Comparison of ENCODE assay signal across 8 cellular contexts in genomic region chr2:26144953-26145680, GRCh38. TPM values are rescaled to one million over a fixed set of nuclear protein-coding genes. Genes with fewer than 3 reads are reported as not detected.
DNase-seq lines count a peak whose midpoint lies in the region; ATAC-seq and TF ChIP-seq lines count a peak whose summit lies in the region.

No MANE protein-coding gene starts in this region.

- H3K9me3 Mint-ChIP-seq in WTC11: no peaks in the 10 kb centered on the region

- ATAC-seq in WTC11 (peak; percentile 76), HG03439 (IDR thresholded peaks at IDR 0.05; ENCODE audit: unreplicated experiment) (no peak)

- peaks cover 4% of the 10 kb centered on the region for H3K4me1 Mint-ChIP-seq in WTC11

- peak; percentile 65 for TF ChIP-seq CTCF in WTC11 (IDR thresholded peaks at IDR 0.05)
- TF ChIP-seq CTCF in cardiac fibroblast (IDR thresholded peaks at IDR 0.05; ENCODE audit: low read depth, low read length): peak; percentile 65

- H3K27ac Mint-ChIP-seq in WTC11: no peak overlapping the region

- DNase-seq in NCI-H2196 (lab: John Stamatoyannopoulos, UW; ENCODE audit: unreplicated experiment): peak; percentile 47
- no peak for DNase-seq in NCI-H2196 treated with DMSO at 0.1 percent for 48 hours (lab: John Stamatoyannopoulos, UW; ENCODE audit: unreplicated experiment)
- peak; percentile 20 to 40 for DNase-seq in NCI-H1930 (lab: John Stamatoyannopoulos, UW)
- peak; percentile 74 for DNase-seq in WTC11 (ENCODE audit: low spot score)
- DNase-seq in cardiac fibroblast (ENCODE audit: low read depth in 2 of 2): peak; percentile 62 to 74
- peak; percentile 5 for DNase-seq in kidney glomerular epithelial cell (lab: John Stamatoyannopoulos, UW)
- DNase-seq in stimulated activated CD4-positive, alpha-beta T cell treated with anti-CD3 and anti-CD28 coated beads, Interleukin-1b, Interleukin-23, amount 100 ng/mL, for 48 hours: peak; percentile 62

- no peaks in the 10 kb centered on the region for H3K36me3 Mint-ChIP-seq in WTC11

- H3K27me3 Mint-ChIP-seq in WTC11 (ENCODE audit: low read depth): no peaks in the 10 kb centered on the region

- H3K4me3 ChIP-seq in cardiac fibroblast (replicated peaks in 1 of 2; ENCODE audit: low read depth in 2 of 2, low read length in 2 of 2): no peak overlapping the region

- H3K4me3 Mint-ChIP-seq in WTC11: no peak overlapping the region

- POLR2A ChIA-PET in WTC11 (lab: Charles Lee): interaction anchor here (0.7 to 1.0 kb wide), 2 partner anchors 57 to 119 kb away, joined by 3 to 4 read pairs; no protein-coding TSS in a partner anchor

- CTCF ChIA-PET in WTC11 (lab: Charles Lee): interaction anchor here (0.7 to 3.0 kb wide), 15 partner anchors 27 to 194 kb away, joined by 3 to 19 read pairs (median 4); partner anchors contain the start of gene RAB10

TF ChIP-seq in WTC11, 78 proteins besides CTCF, POLR2A, EP300 and RAD21:
- TF ChIP-seq ZNF232 (CRISPR knock-in tag; IDR thresholded peaks at IDR 0.05) (no peak), SOX15 (CRISPR knock-in tag; IDR thresholded peaks at IDR 0.05) (no peak), MLX (CRISPR knock-in tag; IDR thresholded peaks at IDR 0.05) (no peak), MAX (CRISPR knock-in tag; IDR thresholded peaks at IDR 0.05) (no peak), AFF4 (CRISPR knock-in tag; IDR thresholded peaks at IDR 0.05; ENCODE audit: borderline replicate concordance) (no peak), ZNF317 (CRISPR knock-in tag; IDR thresholded peaks at IDR 0.05; ENCODE audit: borderline replicate concordance, low read depth) (no peak), JAZF1 (CRISPR knock-in tag; IDR thresholded peaks at IDR 0.05) (no peak), NR2C2 (CRISPR knock-in tag; IDR thresholded peaks at IDR 0.05) (no peak), ETV6 (CRISPR knock-in tag; IDR thresholded peaks at IDR 0.05) (no peak), SMAD4 (CRISPR knock-in tag; IDR thresholded peaks at IDR 0.05) (no peak), PRRX2 (CRISPR knock-in tag; IDR thresholded peaks at IDR 0.05) (no peak), ZNF121 (CRISPR knock-in tag; IDR thresholded peaks at IDR 0.05) (no peak), ZNF138 (CRISPR knock-in tag; conservative IDR thresholded peaks at IDR 0.05) (no peak), E2F4 (CRISPR knock-in tag; IDR thresholded peaks at IDR 0.05; ENCODE audit: borderline replicate concordance, low read depth) (no peak), HMGXB4 (CRISPR knock-in tag; IDR thresholded peaks at IDR 0.05) (no peak), IRF1 (CRISPR knock-in tag; IDR thresholded peaks at IDR 0.05) (no peak)

RNA-seq across cellular contexts. Expression of gene GAREM2, which starts 27.8 kb away (rescaled TPM):
- total RNA-seq in WTC11 (2021): 17.4 to 18.9 TPM (median 17.6 TPM) in 3 replicates
